ENCODE assay signal across 18 cellular contexts in the genomic region with DNA sequence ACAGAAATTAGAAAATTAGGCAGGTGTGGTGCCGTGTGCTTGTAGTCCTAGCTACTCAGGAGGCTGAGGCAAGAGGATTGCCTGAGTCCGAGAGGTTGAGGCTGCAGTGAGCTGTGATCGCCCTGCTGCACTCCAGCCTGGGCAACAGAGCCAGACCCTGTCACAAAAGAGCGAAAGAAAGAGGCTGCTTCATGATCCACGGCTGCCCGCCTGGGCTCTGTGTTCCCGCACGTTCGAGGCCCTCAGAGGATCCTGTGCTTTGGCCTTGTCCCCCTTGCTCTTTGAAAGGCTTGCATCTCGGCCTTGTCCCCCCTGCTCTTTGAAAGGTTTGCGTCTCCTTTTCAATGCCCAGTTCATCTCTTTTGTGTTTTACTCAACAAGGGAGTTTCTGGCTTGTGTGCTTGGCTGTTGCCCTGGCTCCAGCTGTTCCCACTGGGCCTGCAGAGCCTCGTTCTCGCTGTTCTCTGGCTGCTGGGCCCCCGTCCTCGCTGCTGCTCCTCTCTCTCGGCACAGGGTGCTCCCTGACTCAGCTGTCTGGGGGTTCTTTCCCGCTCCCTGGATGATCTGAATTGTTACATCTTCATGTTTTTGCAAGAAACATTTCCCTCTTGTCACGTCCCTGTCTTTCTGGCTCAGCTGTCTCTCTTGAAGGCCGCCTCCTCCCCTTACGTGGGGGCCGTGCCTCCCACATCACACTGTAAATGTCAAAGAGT. TPM values are rescaled to one million over a fixed set of nuclear protein-coding genes. Genes with fewer than 3 reads are reported as not detected.
DNase-seq lines count a peak whose midpoint lies in the region; ATAC-seq and TF ChIP-seq lines count a peak whose summit lies in the region.
"Had no signal": no experiment of that assay in that cellular context is flagged by ENCODE, and none has a peak within 500 bp of the region (broad histone marks: within the 10 kb centered on the region; RNA-seq: fewer than 3 reads in every experiment).

No MANE protein-coding gene starts in this region.

- no peaks in the 10 kb centered on the region for H3K9me3 ChIP-seq in SJCRH30 (replicated peaks)
- H3K9me3 ChIP-seq: Caco-2, thyroid gland had no signal

- H3K27ac ChIP-seq in SJCRH30, result no peak overlapping the region
- H3K27ac ChIP-seq: parathyroid adenoma, thyroid gland had no signal

- H3K4me1 Mint-ChIP-seq in brain (peaks cover 38% of the 10 kb centered on the region), nephron (peaks cover 50% of the 10 kb centered on the region)
- H3K4me1 Mint-ChIP-seq: memory B cell had no signal

- intact Hi-C loops in cardiac septum (cut with DNase I), result no loop called here

- no peaks in the 10 kb centered on the region for H3K36me3 Mint-ChIP-seq in brain
- H3K36me3 Mint-ChIP-seq in nephron (ENCODE audit: low read depth), result no peaks in the 10 kb centered on the region
- H3K36me3 Mint-ChIP-seq: memory B cell had no signal

- peaks cover 0 to 6% (median 0%) of the 10 kb centered on the region in 5 experiments for H3K9me3 Mint-ChIP-seq in brain
- H3K9me3 Mint-ChIP-seq in nephron, result no peaks in the 10 kb centered on the region
- H3K9me3 Mint-ChIP-seq: activated CD8-positive, alpha-beta T cell treated with anti-CD3 and anti-CD28 coated beads for 36 hours; activated T-helper 2 cell treated with anti-CD3 and anti-CD28 coated beads, Interferon-gamma antibody, Interleukin-2, Interleukin-4, amounts not matched to agents 10 μg/mL and 5 μg/mL and 100 μg/mL, durations not matched to agents 14 hours and 24 hours and 36 hours; memory B cell had no signal

- ATAC-seq in GM21390 (IDR thresholded peaks at IDR 0.05; ENCODE audit: unreplicated experiment) (no peak), GM18858 (IDR thresholded peaks at IDR 0.05; ENCODE audit: unreplicated experiment) (no peak)
- ATAC-seq: activated CD8-positive, alpha-beta T cell treated with anti-CD3 and anti-CD28 coated beads for 36 hours; K562 had no signal

- H3K27me3 ChIP-seq in SJCRH30, result no peaks in the 10 kb centered on the region
- H3K27me3 ChIP-seq: thyroid gland had no signal

- H3K4me1 ChIP-seq in SJCRH30, result no peaks in the 10 kb centered on the region
- H3K4me1 ChIP-seq: Caco-2, parathyroid adenoma, thyroid gland had no signal

- no peak for TF ChIP-seq CTCF in brain (conservative IDR thresholded peaks at IDR 0.05)
- no peak for TF ChIP-seq CTCF in nephron (IDR thresholded peaks at IDR 0.05; ENCODE audit: unreplicated experiment in 3 of 3)

- no peak overlapping the region for H3K4me3 ChIP-seq in SJCRH30
- H3K4me3 ChIP-seq: K562, thyroid gland had no signal

- H3K27ac Mint-ChIP-seq in brain, result peak overlapping the region in 3 of 5 experiments; percentile 23 to 88 (median 56)
- peak overlapping the region; percentile 93 to 96 (median 93) for H3K27ac Mint-ChIP-seq in nephron
- H3K27ac Mint-ChIP-seq: activated CD8-positive, alpha-beta T cell treated with anti-CD3 and anti-CD28 coated beads for 36 hours; activated T-helper 2 cell treated with anti-CD3 and anti-CD28 coated beads, Interferon-gamma antibody, Interleukin-2, Interleukin-4, amounts not matched to agents 10 μg/mL and 5 μg/mL and 100 μg/mL, durations not matched to agents 14 hours and 24 hours and 36 hours; memory B cell had no signal

- DNase-seq in cardiac septum (ENCODE audit: low spot score), result peak; percentile 67
- DNase-seq in superior temporal gyrus (ENCODE audit: extremely low spot score), result peak; percentile 55
- DNase-seq in SJCRH30, result no peak
- DNase-seq in GM19240 (ENCODE audit: insufficient read length, low spot score), result no peak
- DNase-seq: activated CD8-positive, alpha-beta T cell treated with anti-CD3 and anti-CD28 coated beads for 36 hours; Caco-2; GDM1; NCI-H1105 treated with DMSO at 0.1 percent for 48 hours; NCI-H345; thyroid gland had no signal

- H3K27me3 Mint-ChIP-seq in brain (peaks cover 3% of the 10 kb centered on the region), nephron (ENCODE audit: low read depth) (peaks cover 15% of the 10 kb centered on the region)
- H3K27me3 Mint-ChIP-seq: activated CD8-positive, alpha-beta T cell treated with anti-CD3 and anti-CD28 coated beads for 36 hours had no signal

- peak overlapping the region in 1 of 5 experiments; percentile 4 for H3K4me3 Mint-ChIP-seq in brain
- peak overlapping the region in 1 of 3 experiments; percentile 1 for H3K4me3 Mint-ChIP-seq in nephron
- H3K4me3 Mint-ChIP-seq: activated CD8-positive, alpha-beta T cell treated with anti-CD3 and anti-CD28 coated beads for 36 hours; memory B cell had no signal

- no peaks in the 10 kb centered on the region for H3K36me3 ChIP-seq in SJCRH30
- H3K36me3 ChIP-seq: thyroid gland had no signal

RNA-seq across cellular contexts. Expression of gene INPP5A, which starts 45.1 kb away (rescaled TPM):
- 17.6 TPM for polyA plus RNA-seq in brain (ENCODE audit: insufficient read depth, low read depth, low replicate concordance)
- 121 TPM for total RNA-seq in cardiac septum
- total RNA-seq in SJCRH30 (2014; rRNA removed; shearing (Covaris generic)), result 18.9 and 22.4 TPM in 2 replicates

Comparison
In these comparisons a context has a peak if more than half of its experiments do, and no peak if none do; other contexts are left out.
1. DNase-seq: peak in cardiac septum (single experiment) and superior temporal gyrus (single experiment); none in SJCRH30 (0 of 2) and GM19240 (single experiment).